ENCODE assay signal across 32 cellular contexts in the genomic region with DNA sequence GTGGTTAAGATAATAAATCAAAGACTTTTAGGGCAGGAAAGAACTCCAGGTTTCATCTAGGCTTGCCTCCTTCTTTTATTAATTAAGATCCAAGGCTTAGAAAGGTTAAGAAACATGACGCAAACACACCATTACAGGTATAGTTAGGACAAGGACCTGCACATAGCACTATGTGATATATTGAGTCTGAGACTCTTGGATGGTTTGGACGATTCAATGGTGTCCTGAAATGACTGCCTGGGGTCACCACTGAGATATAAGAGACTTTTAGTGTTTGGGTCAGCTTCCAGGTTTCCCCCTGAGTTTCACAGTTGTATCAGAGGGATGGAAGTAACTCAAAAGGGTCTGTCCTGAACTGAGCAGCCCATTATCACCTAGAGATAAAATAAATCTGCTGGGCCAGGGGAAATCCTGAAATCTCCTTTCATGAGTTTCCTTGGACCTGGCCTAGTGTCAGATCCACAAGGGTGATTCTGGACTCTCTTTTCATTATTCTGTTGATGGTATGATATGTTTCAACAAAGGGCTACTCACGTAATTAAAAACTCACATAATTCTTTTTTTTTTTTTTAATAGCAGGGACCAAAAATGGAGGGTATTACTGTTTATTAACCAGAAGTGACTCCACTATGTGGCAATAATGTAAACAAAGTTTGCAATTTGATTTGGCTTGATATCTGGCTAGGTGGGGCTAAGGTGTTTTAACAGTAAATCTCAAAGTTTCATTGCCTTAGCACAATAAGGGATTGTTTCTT. TPM values are rescaled to one million over a fixed set of nuclear protein-coding genes. Genes with fewer than 3 reads are reported as not detected.
A peak's percentile ranks its signal among the peaks of the same experiment; 100 is the strongest.
DNase-seq lines count a peak whose midpoint lies in the region; ATAC-seq, FAIRE-seq and TF ChIP-seq lines count a peak whose summit lies in the region.
"Had no signal": no experiment of that assay in that cellular context is flagged by ENCODE, and none has a peak within 500 bp of the region (broad histone marks: within the 10 kb centered on the region; RNA-seq: fewer than 3 reads in every experiment).

No MANE protein-coding gene starts in this region.

- H3K9me3 ChIP-seq in liver (ENCODE audit: control insufficient read depth in 4 of 4, low read length in 3 of 4) (no peaks in the 10 kb centered on the region), HepG2 (ENCODE audit: low read length) (no peaks in the 10 kb centered on the region), PC-3 (ENCODE audit: low read length) (no peaks in the 10 kb centered on the region), right lobe of liver (no peaks in the 10 kb centered on the region)
- H3K9me3 ChIP-seq: BE2C, BLaER1 had no signal

- POLR2A ChIA-PET in HepG2 (lab: Yijun Ruan, JAX) (no interaction called here), PC-3 (lab: Charles Lee; ENCODE audit: unreplicated experiment) (no interaction called here)

- ATAC-seq in HepG2 (no peak), PC-3 (peak; percentile 54), right lobe of liver (peak; percentile 73 to 88 (median 79)), HG03196 (IDR thresholded peaks at IDR 0.05; ENCODE audit: unreplicated experiment) (no peak), HG02970 (IDR thresholded peaks at IDR 0.05; ENCODE audit: low FRiP score, unreplicated experiment) (no peak)
- ATAC-seq: GM12878 had no signal

- no peaks in the 10 kb centered on the region for H4K20me1 ChIP-seq in HepG2 (ENCODE audit: insufficient read depth, low read length)
- no peaks in the 10 kb centered on the region for H4K20me1 ChIP-seq in PC-3 (ENCODE audit: low read length)
- H4K20me1 ChIP-seq: BLaER1 had no signal

- H3K79me2 ChIP-seq in HepG2 (ENCODE audit: insufficient read depth, low read length) (no peaks in the 10 kb centered on the region), PC-3 (ENCODE audit: low read length) (no peaks in the 10 kb centered on the region)

- in situ Hi-C loops in HepG2 (cut with HindIII; ENCODE audit: extremely low pct_ligation_motif_present, low pct_unique_long_range_greater_than_20kb) = no loop called here

- no peak for TF ChIP-seq POLR2A in HepG2 (IDR thresholded peaks at IDR 0.05; ENCODE audit: insufficient read depth in 1 of 2, low read depth in 2 of 2, low read length in 2 of 2)
- TF ChIP-seq POLR2A in right lobe of liver (IDR thresholded peaks at IDR 0.05) = no peak

- no peaks in the 10 kb centered on the region for H3K9me2 ChIP-seq in PC-3 (replicated peaks; ENCODE audit: low read length)

- TF ChIP-seq EP300 in HepG2 (IDR thresholded peaks at IDR 0.05; ENCODE audit: low read depth in 2 of 2, low read length in 2 of 2) (no peak), HepG2 (CRISPR knock-in tag; IDR thresholded peaks at IDR 0.05; ENCODE audit: borderline replicate concordance) (no peak)

- no peak for FAIRE-seq in HepG2 (lab: Jason Lieb, UNC)
- FAIRE-seq: A204.1, GM12878, GM12892, GM18507, GM19239 had no signal

- intact Hi-C loops in HepG2 (cut with micrococcal nuclease; ENCODE audit: unreplicated experiment) (no loop called here), PC-3 (cut with micrococcal nuclease) (loop anchor here (2.0 kb wide), 1 partner anchor 61 kb away; a partner anchor contains a TSS), right lobe of liver (cut with DNase I) (no loop called here)

- H3K4me2 ChIP-seq in HepG2 (ENCODE audit: low read depth, low read length) = no peak overlapping the region
- H3K4me2 ChIP-seq in PC-3 (ENCODE audit: low read length) = peak overlapping the region; percentile 22; the same call in 1 of the 2 replicates
- H3K4me2 ChIP-seq: BLaER1 had no signal

- no peaks in the 10 kb centered on the region for H3K27me3 ChIP-seq in liver (ENCODE audit: control insufficient read depth in 4 of 4, insufficient read depth in 4 of 4, low read length in 3 of 4)
- no peaks in the 10 kb centered on the region; a peak in 1 of 5 replicates for H3K27me3 ChIP-seq in HepG2 (ENCODE audit: control insufficient read depth in 1 of 2, insufficient read depth in 2 of 2, low read length in 2 of 2)
- H3K27me3 ChIP-seq in PC-3 (ENCODE audit: low read length) = no peaks in the 10 kb centered on the region
- H3K27me3 ChIP-seq in right lobe of liver = no peaks in the 10 kb centered on the region
- H3K27me3 ChIP-seq: BE2C, BLaER1 had no signal

- TF ChIP-seq CTCF in liver (IDR thresholded peaks at IDR 0.05; ENCODE audit: low read depth, low read length, missing input control) (no peak), HepG2 (CRISPR knock-in tag; IDR thresholded peaks at IDR 0.05) (no peak), PC-3 (conservative IDR thresholded peaks at IDR 0.05; ENCODE audit: low read depth, low read length) (no peak), right lobe of liver (IDR thresholded peaks at IDR 0.05) (no peak)

- H3K9ac ChIP-seq in liver (ENCODE audit: low read depth in 1 of 2, low read length in 2 of 2) = no peak overlapping the region
- H3K9ac ChIP-seq in HepG2 (ENCODE audit: insufficient read depth, low read depth, low read length) = no peak overlapping the region
- H3K9ac ChIP-seq in PC-3 (ENCODE audit: low read length) = no peak overlapping the region; the same call in 1 of the 2 replicates
- H3K9ac ChIP-seq: BLaER1 had no signal

- DNase-seq in HepG2 (ENCODE audit: low spot score) (no peak), PC-3 (peak; percentile 68), right lobe of liver (no peak)
- DNase-seq in effector CD4-positive, alpha-beta T cell = no peak
- DNase-seq: 8988T; ACHN; BE2C; C1 segment of cervical spinal cord; CD4-positive, alpha-beta memory T cell; CD4-positive, CD25-positive, alpha-beta regulatory T cell; CD8-positive, alpha-beta memory T cell; COR-L47; DMS 273 treated with DMSO at 0.1 percent for 48 hours; DMS153; DMS53; DMS79; DND-41; EL; GDM1 had no signal

- 58% methylated on average over 3 of the region's 3 CpGs for WGBS in liver
- WGBS in HepG2 (ENCODE audit: low lambda C conversion rate) = 63% methylated on average over 3 of the region's 3 CpGs
- WGBS in right lobe of liver (ENCODE audit: insufficient coverage, low coverage, low lambda C conversion rate, missing lambda C conversion rate) = 41% methylated on average over 2 of the region's 3 CpGs

- H3K4me1 ChIP-seq in liver (ENCODE audit: control insufficient read depth in 4 of 4, insufficient read depth in 4 of 4, low read length in 3 of 4) (peaks cover 0 to 15% (median 5%) of the 10 kb centered on the region in 4 donors), HepG2 (ENCODE audit: insufficient read depth, low read length) (no peaks in the 10 kb centered on the region), PC-3 (ENCODE audit: insufficient read depth, low read length) (peaks cover 45% of the 10 kb centered on the region), right lobe of liver (peaks cover 0 to 25% (median 8%) of the 10 kb centered on the region in 4 donors)
- H3K4me1 ChIP-seq: BE2C, BLaER1 had no signal

- H3F3A ChIP-seq in PC-3 (ENCODE audit: low read length, unreplicated experiment) = no peaks in the 10 kb centered on the region

- H2AFZ ChIP-seq in HepG2 (ENCODE audit: low read length) (no peak overlapping the region), PC-3 (ENCODE audit: low read length) (peak overlapping the region; percentile 22)

- BruUV-seq in HepG2 (replicated peaks; lab: Mats Ljungman, UMichigan) = no TSS peak
- BruUV-seq in PC-3 (replicated peaks; lab: Mats Ljungman, UMichigan) = no TSS peak

- no peak overlapping the region for H3K4me3 ChIP-seq in liver (ENCODE audit: low read depth in 1 of 3, low read length in 3 of 3)
- H3K4me3 ChIP-seq in HepG2 (replicated peaks in 1 of 3; ENCODE audit: insufficient read depth in 1 of 3, low read depth in 2 of 3, low read length in 3 of 3) = no peak overlapping the region
- H3K4me3 ChIP-seq in PC-3 (ENCODE audit: low read length) = no peak overlapping the region
- H3K4me3 ChIP-seq in right lobe of liver = no peak overlapping the region
- H3K4me3 ChIP-seq: BLaER1, GM12878 had no signal

- TF ChIP-seq RAD21 in liver (IDR thresholded peaks at IDR 0.05) (peak; percentile 8 to 39), HepG2 (CRISPR knock-in tag; IDR thresholded peaks at IDR 0.05) (no peak)

- CTCF ChIA-PET in HepG2 (lab: Yijun Ruan, JAX; ENCODE audit: low intra/inter-chr PET ratio, low total read pairs) = no interaction called here
- CTCF ChIA-PET in PC-3 (lab: Charles Lee) = no interaction called here

- H3K36me3 ChIP-seq in liver (ENCODE audit: control insufficient read depth in 4 of 4, insufficient read depth in 3 of 4, low read depth in 1 of 4, low read length in 3 of 4) (peaks cover 0 to 6% (median 0%) of the 10 kb centered on the region in 4 donors), HepG2 (replicated peaks in 1 of 2; ENCODE audit: control insufficient read depth in 1 of 2, insufficient read depth in 2 of 2, low read length in 2 of 2) (0 out of 5 replicates have a peak, but pooled peaks cover 0 to 4% of the 10 kb centered on the region in 2 experiments), PC-3 (ENCODE audit: low read depth, low read length) (no peaks in the 10 kb centered on the region), right lobe of liver (peaks cover 0 to 2% (median 0%) of the 10 kb centered on the region in 4 donors)
- H3K36me3 ChIP-seq: BE2C, BLaER1 had no signal

- peak overlapping the region; percentile 76 to 78 for H3K27ac ChIP-seq in liver (ENCODE audit: low read depth in 1 of 2, low read length in 2 of 2)
- H3K27ac ChIP-seq in HepG2 (ENCODE audit: extremely low read length, insufficient read depth, low read length) = no peak overlapping the region
- H3K27ac ChIP-seq in PC-3 (ENCODE audit: low read length) = peak overlapping the region; percentile 47
- H3K27ac ChIP-seq in right lobe of liver = peak overlapping the region; percentile 28 to 91 (median 54)
- H3K27ac ChIP-seq: BLaER1 had no signal

RNA-seq across cellular contexts. Expression of a gene that starts 55.6 kb away (rescaled TPM):
- total RNA-seq in liver (10 to 100 TPM in 1 of 2 donors, 1 to 10 TPM in 1; 2.1 to 65.5 TPM), HepG2 (2016; rRNA removed; fragmentation: Illumina TruSeq; extraction: Trizol) (not detected in 2 replicates), PC-3 (2014; rRNA removed) (not detected in 2 replicates), right lobe of liver (10 to 100 TPM in 4 of 6 experiments, 1 to 10 TPM in 2; 1.9 to 27.2 (median 21.8) TPM)
- polyA plus RNA-seq in liver (10 to 100 TPM in 1 of 2 donors, 1 to 10 TPM in 1; 7.3 to 20.1 TPM), HepG2 (2011; rRNA removed) (not detected in 2 replicates)
- total RNA-seq in HepG2 (2016; cell fraction: cytosol; rRNA removed; fragmentation: Illumina TruSeq; extraction: Trizol; ENCODE audit: low read depth) = not detected in 2 replicates
- not detected in 2 replicates for total RNA-seq in HepG2 (2016; cell fraction: insoluble cytoplasmic fraction; rRNA removed; fragmentation: Illumina TruSeq; extraction: Trizol)
- not detected in 2 replicates for total RNA-seq in HepG2 (2016; cell fraction: membrane; rRNA removed; fragmentation: Illumina TruSeq; extraction: Trizol)
- not detected in 2 replicates for total RNA-seq in HepG2 (2016; cell fraction: nucleus; rRNA removed; fragmentation: Illumina TruSeq; extraction: Trizol)
- not detected in 2 replicates for polyA plus RNA-seq in HepG2 (2011; cell fraction: cytosol; rRNA removed)
- polyA plus RNA-seq in HepG2 (2011; cell fraction: nucleus; rRNA removed) = not detected in 2 replicates
- not detected in 2 replicates for polyA plus RNA-seq in HepG2 (2012)
- not detected in 2 replicates for polyA plus RNA-seq in HepG2 (2016; cell fraction: cytosol; fragmentation: Illumina TruSeq; extraction: Trizol; ENCODE audit: low read depth)
- polyA plus RNA-seq in HepG2 (2016; cell fraction: insoluble cytoplasmic fraction; fragmentation: Illumina TruSeq; extraction: Trizol; ENCODE audit: low read depth) = not detected in 2 replicates
- not detected in 2 replicates for polyA plus RNA-seq in HepG2 (2016; cell fraction: membrane; fragmentation: Illumina TruSeq; extraction: Trizol; ENCODE audit: low read depth)
- not detected in 2 replicates for polyA plus RNA-seq in HepG2 (2016; cell fraction: nucleus; fragmentation: Illumina TruSeq; extraction: Trizol; ENCODE audit: insufficient read depth, low read depth)
- not detected in 2 replicates for polyA minus RNA-seq in HepG2 (2011; rRNA and poly(A)+ RNA removed; ENCODE audit: low replicate concordance)
- polyA minus RNA-seq in HepG2 (2011; cell fraction: cytosol; rRNA and poly(A)+ RNA removed) = not detected in 2 replicates
- not detected in 2 replicates for polyA minus RNA-seq in HepG2 (2011; cell fraction: nucleus; rRNA and poly(A)+ RNA removed)
- total RNA-seq: CD4-positive, alpha-beta memory T cell; CD4-positive, CD25-positive, alpha-beta regulatory T cell; CD8-positive, alpha-beta memory T cell; Daoy; G401 had no signal
- polyA plus RNA-seq: AG04450; CD14-positive monocyte; CD4-positive, alpha-beta memory T cell; CD4-positive, CD25-positive, alpha-beta regulatory T cell; CD8-positive, alpha-beta memory T cell had no signal

Comparison
In these comparisons a context has a peak if more than half of its experiments do, and no peak if none do; other contexts are left out.
1. ATAC-seq: peak in PC-3 (single experiment) and right lobe of liver (4 of 4); none in HepG2 (single experiment), HG03196 (single experiment) and HG02970 (single experiment).